Comparison of ENCODE assay signal across 15 cellular contexts in genomic region chr7:100856871-100857282, GRCh38. TPM values are rescaled to one million over a fixed set of nuclear protein-coding genes. Genes with fewer than 3 reads are reported as not detected.
A peak's percentile ranks its signal among the peaks of the same experiment; 100 is the strongest.
DNase-seq lines count a peak whose midpoint lies in the region; ATAC-seq and TF ChIP-seq lines count a peak whose summit lies in the region.
"Had no signal": no experiment of that assay in that cellular context is flagged by ENCODE, and none has a peak within 500 bp of the region (broad histone marks: within the 10 kb centered on the region; RNA-seq: fewer than 3 reads in every experiment).

No MANE protein-coding gene starts in this region.

- H3K79me2 ChIP-seq in mesendoderm (ENCODE audit: control insufficient read depth, insufficient read depth, low read length) = peaks cover 4% of the 10 kb centered on the region

- H3K36me3 ChIP-seq in mesendoderm (ENCODE audit: control insufficient read depth, insufficient read depth, low read length) = peaks cover 4% of the 10 kb centered on the region
- peaks cover 0 to 5% of the 10 kb centered on the region in 2 donors for H3K36me3 ChIP-seq in thyroid gland

- H3K4me1 ChIP-seq in mesendoderm (ENCODE audit: control insufficient read depth, low read depth, low read length) (no peaks in the 10 kb centered on the region), thyroid gland (peaks cover 4 to 14% of the 10 kb centered on the region in 2 donors)

- WGBS in mesendoderm (ENCODE audit: extremely low coverage, insufficient coverage, low lambda C conversion rate) = no CpG with 5 or more reads among the region's 16 CpGs
- 95 to 97% methylated on average over 12 to 15 of the region's 16 CpGs for WGBS in thyroid gland, 2 donors

- H4K5ac ChIP-seq in mesendoderm (ENCODE audit: low read length) = no peak overlapping the region

- H3K9me3 ChIP-seq in thyroid gland = no peaks in the 10 kb centered on the region
- H3K9me3 ChIP-seq: BE2C had no signal

- H2AK5ac ChIP-seq in mesendoderm (ENCODE audit: low read length) = no peak overlapping the region

- intact Hi-C loops in posterior vena cava (cut with DNase I) (loop anchor here (10.0 kb wide), 2 partner anchors 132 to 292 kb away; partner anchors contain the start of gene EPO (in 1 of the 2)), thyroid gland (cut with DNase I) (loop anchor here (10.0 kb wide), 1 partner anchor 152 kb away; the partner anchor contains the start of gene POP7)

- POLR2A ChIA-PET in RWPE1 (lab: Yijun Ruan, JAX; ENCODE audit: low non-redundant PET) = no interaction called here

- H3K4me2 ChIP-seq in mesendoderm (ENCODE audit: low read length) = no peak overlapping the region

- no peak overlapping the region for H3K23ac ChIP-seq in mesendoderm (ENCODE audit: low read length)

- peak; percentile 90 for DNase-seq in ELF-1 (ENCODE audit: low read depth, low spot score)
- DNase-seq in RWPE1 (ENCODE audit: low spot score) = no peak
- peak; percentile 67 for DNase-seq in mesendoderm
- DNase-seq in posterior vena cava (ENCODE audit: low spot score) = peak; percentile 60
- DNase-seq in thyroid gland = no peak
- DNase-seq: ACHN; BE2C; CD8-positive, alpha-beta T cell; MV-4-11; NCI-H1436; NCI-H345; NCI-H526 treated with DMSO at 0.1 percent for 48 hours; NK-92 treated with Interleukin-12 subunit alpha and Interleukin-12 subunit beta, amount 100 ng/mL, for 24 hours had no signal

- H2BK15ac ChIP-seq in mesendoderm (replicated peaks; ENCODE audit: low read depth) = no peak overlapping the region

- H3K18ac ChIP-seq in mesendoderm (ENCODE audit: low read length) = no peak overlapping the region

- no peak for TF ChIP-seq POLR2A in thyroid gland (IDR thresholded peaks at IDR 0.05)

- no peak for TF ChIP-seq CTCF in RWPE1 (conservative IDR thresholded peaks at IDR 0.05; ENCODE audit: low read depth)
- no peak for TF ChIP-seq CTCF in thyroid gland (IDR thresholded peaks at IDR 0.05)

- CTCF ChIA-PET in RWPE1 (lab: Yijun Ruan, JAX) = interaction anchor here (0.5 to 0.6 kb wide), 3 partner anchors 10 to 223 kb away, joined by 3 to 4 read pairs (median 3); partner anchors contain the start of gene TRIP6

- no peak overlapping the region for H3K56ac ChIP-seq in mesendoderm (ENCODE audit: low read length)

- H2BK5ac ChIP-seq in mesendoderm (ENCODE audit: low read length) = no peak overlapping the region

- peak overlapping the region; percentile 29 for H3K27ac ChIP-seq in RWPE1
- H3K27ac ChIP-seq in mesendoderm (ENCODE audit: low read depth, low read length) = no peak overlapping the region
- H3K27ac ChIP-seq in thyroid gland = no peak overlapping the region

- H3K4me3 ChIP-seq in mesendoderm (ENCODE audit: low read length) (no peak overlapping the region), thyroid gland (replicated peaks in 1 of 3) (no peak overlapping the region)

- H4K8ac ChIP-seq in mesendoderm (ENCODE audit: low read depth, low read length) = no peak overlapping the region

- no peak overlapping the region for H2BK120ac ChIP-seq in mesendoderm (ENCODE audit: low read depth, low read length)

- peaks cover 20% of the 10 kb centered on the region for H3K79me1 ChIP-seq in mesendoderm (ENCODE audit: low read length)

- no peak overlapping the region for H3K9ac ChIP-seq in mesendoderm (ENCODE audit: low read length)

- H3K4ac ChIP-seq in mesendoderm (ENCODE audit: low read depth, low read length) = no peak overlapping the region

- H3K27me3 ChIP-seq in mesendoderm (ENCODE audit: insufficient read depth, low read length, poor library complexity) = no peaks in the 10 kb centered on the region
- no peaks in the 10 kb centered on the region for H3K27me3 ChIP-seq in thyroid gland
- H3K27me3 ChIP-seq: BE2C had no signal

- ATAC-seq in GM18861 (IDR thresholded peaks at IDR 0.05; ENCODE audit: unreplicated experiment) (no peak), HG03159 (IDR thresholded peaks at IDR 0.05; ENCODE audit: unreplicated experiment) (no peak)
- ATAC-seq: CD8-positive, alpha-beta T cell had no signal

RNA-seq across cellular contexts. Expression of gene SLC12A9, which starts 4.4 kb away (rescaled TPM):
- 16.0 TPM for polyA plus RNA-seq in mesendoderm (2013, experiment 1 of 2)
- polyA plus RNA-seq in mesendoderm (2013, experiment 2 of 2) = 16.1 TPM
- 10 to 100 TPM; 15.6 to 22.8 TPM for total RNA-seq in posterior vena cava
- total RNA-seq in thyroid gland = 10 to 100 TPM; 15.2 to 27.9 (median 17.2) TPM

RNA-seq across cellular contexts. Expression of gene TRIP6, which starts 10.3 kb away (rescaled TPM):
- 84.1 TPM for polyA plus RNA-seq in mesendoderm (2013, experiment 1 of 2)
- polyA plus RNA-seq in mesendoderm (2013, experiment 2 of 2) = 85.5 TPM
- 10 to 100 TPM; 55.7 to 58.7 TPM for total RNA-seq in posterior vena cava
- 100 to 1,000 TPM in 3 of 4 donors, 10 to 100 TPM in 1; 64.5 to 122 (median 109) TPM for total RNA-seq in thyroid gland

RNA-seq across cellular contexts. Expression of gene SRRT, which starts 18.0 kb away (rescaled TPM):
- polyA plus RNA-seq in mesendoderm (2013, experiment 1 of 2) = 168 TPM
- 157 TPM for polyA plus RNA-seq in mesendoderm (2013, experiment 2 of 2)
- total RNA-seq in posterior vena cava (10 to 100 TPM; 78.0 to 91.2 TPM), thyroid gland (100 to 1,000 TPM in 1 of 4 donors, 10 to 100 TPM in 3; 62.5 to 109 (median 93.2) TPM)

RNA-seq across cellular contexts. Expression of gene EPHB4, which starts 29.6 kb away (rescaled TPM):
- polyA plus RNA-seq in mesendoderm (2013, experiment 1 of 2) = 64.2 TPM
- polyA plus RNA-seq in mesendoderm (2013, experiment 2 of 2) = 64.1 TPM
- 10 to 100 TPM; 31.4 to 46.6 TPM for total RNA-seq in posterior vena cava
- 10 to 100 TPM; 27.9 to 38.0 (median 35.1) TPM for total RNA-seq in thyroid gland

RNA-seq across cellular contexts. Expression of gene UFSP1, which starts 32.6 kb away (rescaled TPM):
- polyA plus RNA-seq in mesendoderm (2013, experiment 1 of 2) = 2.1 TPM
- polyA plus RNA-seq in mesendoderm (2013, experiment 2 of 2) = 2.2 TPM
- 1 to 10 TPM; 2.7 to 3.3 TPM for total RNA-seq in posterior vena cava
- 10 to 100 TPM in 1 of 4 donors, 1 to 10 TPM in 3; 7.4 to 10.4 (median 8.9) TPM for total RNA-seq in thyroid gland

Comparison
In these comparisons a context has a peak if more than half of its experiments do, and no peak if none do; other contexts are left out.
1. DNase-seq: peak in ELF-1 (single experiment), mesendoderm (single experiment) and posterior vena cava (single experiment); none in RWPE1 (single experiment) and thyroid gland (0 of 2).